1 cellular context compared by ENCODE assay signal in the genomic region with DNA sequence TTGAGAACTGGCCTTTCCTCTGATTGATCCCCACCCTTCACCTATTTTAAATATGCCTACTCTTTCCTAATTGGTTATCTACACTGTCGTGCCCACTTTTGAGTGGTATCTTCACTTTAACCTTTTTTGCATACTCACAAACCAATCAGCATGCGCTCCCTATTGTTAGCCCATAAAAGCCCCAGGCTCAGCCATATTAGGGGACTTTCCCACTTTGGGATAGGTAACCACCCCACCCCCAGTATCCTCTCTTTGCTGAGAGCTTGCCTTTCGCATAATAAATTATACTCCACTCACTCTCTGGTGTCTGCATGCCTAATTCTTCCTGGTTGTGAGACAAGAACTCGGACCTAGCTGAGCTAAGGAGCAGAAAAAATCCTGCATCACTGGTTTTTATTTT.
TF ChIP-seq lines count a peak whose summit lies in the region.

No MANE protein-coding gene starts in this region.

TF ChIP-seq in H1, 55 proteins besides CTCF, POLR2A, EP300 and RAD21:
- TF ChIP-seq, protein P1, sequence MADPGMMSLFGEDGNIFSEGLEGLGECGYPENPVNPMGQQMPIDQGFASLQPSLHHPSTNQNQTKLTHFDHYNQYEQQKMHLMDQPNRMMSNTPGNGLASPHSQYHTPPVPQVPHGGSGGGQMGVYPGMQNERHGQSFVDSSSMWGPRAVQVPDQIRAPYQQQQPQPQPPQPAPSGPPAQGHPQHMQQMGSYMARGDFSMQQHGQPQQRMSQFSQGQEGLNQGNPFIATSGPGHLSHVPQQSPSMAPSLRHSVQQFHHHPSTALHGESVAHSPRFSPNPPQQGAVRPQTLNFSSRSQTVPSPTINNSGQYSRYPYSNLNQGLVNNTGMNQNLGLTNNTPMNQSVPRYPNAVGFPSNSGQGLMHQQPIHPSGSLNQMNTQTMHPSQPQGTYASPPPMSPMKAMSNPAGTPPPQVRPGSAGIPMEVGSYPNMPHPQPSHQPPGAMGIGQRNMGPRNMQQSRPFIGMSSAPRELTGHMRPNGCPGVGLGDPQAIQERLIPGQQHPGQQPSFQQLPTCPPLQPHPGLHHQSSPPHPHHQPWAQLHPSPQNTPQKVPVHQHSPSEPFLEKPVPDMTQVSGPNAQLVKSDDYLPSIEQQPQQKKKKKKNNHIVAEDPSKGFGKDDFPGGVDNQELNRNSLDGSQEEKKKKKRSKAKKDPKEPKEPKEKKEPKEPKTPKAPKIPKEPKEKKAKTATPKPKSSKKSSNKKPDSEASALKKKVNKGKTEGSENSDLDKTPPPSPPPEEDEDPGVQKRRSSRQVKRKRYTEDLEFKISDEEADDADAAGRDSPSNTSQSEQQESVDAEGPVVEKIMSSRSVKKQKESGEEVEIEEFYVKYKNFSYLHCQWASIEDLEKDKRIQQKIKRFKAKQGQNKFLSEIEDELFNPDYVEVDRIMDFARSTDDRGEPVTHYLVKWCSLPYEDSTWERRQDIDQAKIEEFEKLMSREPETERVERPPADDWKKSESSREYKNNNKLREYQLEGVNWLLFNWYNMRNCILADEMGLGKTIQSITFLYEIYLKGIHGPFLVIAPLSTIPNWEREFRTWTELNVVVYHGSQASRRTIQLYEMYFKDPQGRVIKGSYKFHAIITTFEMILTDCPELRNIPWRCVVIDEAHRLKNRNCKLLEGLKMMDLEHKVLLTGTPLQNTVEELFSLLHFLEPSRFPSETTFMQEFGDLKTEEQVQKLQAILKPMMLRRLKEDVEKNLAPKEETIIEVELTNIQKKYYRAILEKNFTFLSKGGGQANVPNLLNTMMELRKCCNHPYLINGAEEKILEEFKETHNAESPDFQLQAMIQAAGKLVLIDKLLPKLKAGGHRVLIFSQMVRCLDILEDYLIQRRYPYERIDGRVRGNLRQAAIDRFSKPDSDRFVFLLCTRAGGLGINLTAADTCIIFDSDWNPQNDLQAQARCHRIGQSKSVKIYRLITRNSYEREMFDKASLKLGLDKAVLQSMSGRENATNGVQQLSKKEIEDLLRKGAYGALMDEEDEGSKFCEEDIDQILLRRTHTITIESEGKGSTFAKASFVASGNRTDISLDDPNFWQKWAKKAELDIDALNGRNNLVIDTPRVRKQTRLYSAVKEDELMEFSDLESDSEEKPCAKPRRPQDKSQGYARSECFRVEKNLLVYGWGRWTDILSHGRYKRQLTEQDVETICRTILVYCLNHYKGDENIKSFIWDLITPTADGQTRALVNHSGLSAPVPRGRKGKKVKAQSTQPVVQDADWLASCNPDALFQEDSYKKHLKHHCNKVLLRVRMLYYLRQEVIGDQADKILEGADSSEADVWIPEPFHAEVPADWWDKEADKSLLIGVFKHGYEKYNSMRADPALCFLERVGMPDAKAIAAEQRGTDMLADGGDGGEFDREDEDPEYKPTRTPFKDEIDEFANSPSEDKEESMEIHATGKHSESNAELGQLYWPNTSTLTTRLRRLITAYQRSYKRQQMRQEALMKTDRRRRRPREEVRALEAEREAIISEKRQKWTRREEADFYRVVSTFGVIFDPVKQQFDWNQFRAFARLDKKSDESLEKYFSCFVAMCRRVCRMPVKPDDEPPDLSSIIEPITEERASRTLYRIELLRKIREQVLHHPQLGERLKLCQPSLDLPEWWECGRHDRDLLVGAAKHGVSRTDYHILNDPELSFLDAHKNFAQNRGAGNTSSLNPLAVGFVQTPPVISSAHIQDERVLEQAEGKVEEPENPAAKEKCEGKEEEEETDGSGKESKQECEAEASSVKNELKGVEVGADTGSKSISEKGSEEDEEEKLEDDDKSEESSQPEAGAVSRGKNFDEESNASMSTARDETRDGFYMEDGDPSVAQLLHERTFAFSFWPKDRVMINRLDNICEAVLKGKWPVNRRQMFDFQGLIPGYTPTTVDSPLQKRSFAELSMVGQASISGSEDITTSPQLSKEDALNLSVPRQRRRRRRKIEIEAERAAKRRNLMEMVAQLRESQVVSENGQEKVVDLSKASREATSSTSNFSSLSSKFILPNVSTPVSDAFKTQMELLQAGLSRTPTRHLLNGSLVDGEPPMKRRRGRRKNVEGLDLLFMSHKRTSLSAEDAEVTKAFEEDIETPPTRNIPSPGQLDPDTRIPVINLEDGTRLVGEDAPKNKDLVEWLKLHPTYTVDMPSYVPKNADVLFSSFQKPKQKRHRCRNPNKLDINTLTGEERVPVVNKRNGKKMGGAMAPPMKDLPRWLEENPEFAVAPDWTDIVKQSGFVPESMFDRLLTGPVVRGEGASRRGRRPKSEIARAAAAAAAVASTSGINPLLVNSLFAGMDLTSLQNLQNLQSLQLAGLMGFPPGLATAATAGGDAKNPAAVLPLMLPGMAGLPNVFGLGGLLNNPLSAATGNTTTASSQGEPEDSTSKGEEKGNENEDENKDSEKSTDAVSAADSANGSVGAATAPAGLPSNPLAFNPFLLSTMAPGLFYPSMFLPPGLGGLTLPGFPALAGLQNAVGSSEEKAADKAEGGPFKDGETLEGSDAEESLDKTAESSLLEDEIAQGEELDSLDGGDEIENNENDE (IDR thresholded peaks at IDR 0.05; ENCODE audit: insufficient replicate concordance, low read length): no peak
- TF ChIP-seq GTF2F1 (IDR thresholded peaks at IDR 0.05; ENCODE audit: borderline replicate concordance, low read depth, low read length) (no peak), CHD2 (IDR thresholded peaks at IDR 0.05; ENCODE audit: low read length) (no peak), KDM4A (IDR thresholded peaks at IDR 0.05; ENCODE audit: low read depth, low read length, severe bottlenecking) (no peak), SP4 (IDR thresholded peaks at IDR 0.05; ENCODE audit: low read length) (no peak), CBX5 (IDR thresholded peaks at IDR 0.05; ENCODE audit: low read depth, low read length) (no peak), KDM1A (IDR thresholded peaks at IDR 0.05; ENCODE audit: borderline replicate concordance, low read length) (no peak), TBP (IDR thresholded peaks at IDR 0.05; ENCODE audit: low read depth, low read length) (no peak), BACH1 (IDR thresholded peaks at IDR 0.05; ENCODE audit: low read length) (no peak), ZNF274 (IDR thresholded peaks at IDR 0.05; ENCODE audit: borderline replicate concordance, extremely low read depth, low read length) (no peak), BRCA1 (IDR thresholded peaks at IDR 0.05; ENCODE audit: low read depth, low read length) (no peak), HDAC2 (IDR thresholded peaks at IDR 0.05; ENCODE audit: borderline replicate concordance in 1 of 2, low read depth in 2 of 2, low read length in 2 of 2) (no peak)
